ENCODE assay signal across 8 cellular contexts in the genomic region with DNA sequence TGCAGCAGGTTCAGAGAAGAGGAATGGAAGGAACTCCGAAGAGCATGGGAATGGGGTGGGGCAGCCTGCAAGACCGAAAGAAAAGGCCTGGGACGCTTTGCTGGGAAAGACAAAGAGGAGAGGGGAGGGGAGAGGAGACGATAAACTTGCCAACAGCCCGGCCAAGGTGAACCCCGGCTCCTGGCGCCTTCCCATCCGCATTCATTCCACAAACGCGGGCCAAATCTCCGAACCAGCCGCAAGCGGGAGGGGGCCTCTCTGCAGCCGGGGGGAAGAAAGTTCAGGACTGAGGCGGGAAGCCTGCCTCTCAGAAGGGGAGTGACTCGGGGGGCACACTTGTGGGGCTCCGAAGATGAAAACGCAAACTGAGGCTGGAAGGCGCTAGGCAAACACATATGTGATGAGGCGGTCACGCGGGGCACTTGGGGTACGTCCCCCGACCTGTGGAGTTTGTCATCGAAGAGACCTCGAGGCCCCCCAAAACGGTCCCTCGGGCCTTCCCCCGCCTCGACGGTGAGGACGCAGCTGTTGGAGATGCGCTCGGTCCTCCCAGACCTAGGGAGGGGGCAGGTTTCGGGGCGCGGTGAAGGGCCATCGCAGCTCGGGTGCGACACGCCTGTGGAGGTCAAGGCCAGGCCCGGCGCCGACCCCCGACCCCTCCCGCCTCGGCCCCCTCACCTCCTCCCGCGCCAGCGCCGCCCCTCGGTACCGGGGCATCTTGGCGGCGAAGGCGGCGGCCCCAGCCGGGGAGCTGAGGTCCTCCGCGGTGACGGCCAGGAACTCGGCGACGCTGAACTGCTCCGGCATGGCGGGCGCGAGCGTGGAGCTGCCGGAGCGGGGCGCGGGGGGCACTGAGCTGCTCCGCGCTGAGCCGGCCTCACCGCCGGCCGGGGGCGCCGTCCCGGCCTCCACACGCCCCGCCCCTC. TPM values are rescaled to one million over a fixed set of nuclear protein-coding genes. Genes with fewer than 3 reads are reported as not detected.
DNase-seq lines count a peak whose midpoint lies in the region; ATAC-seq and TF ChIP-seq lines count a peak whose summit lies in the region.

A gene (minus strand): TSS at position 853 of the 926 bp plus-strand sequence. CDS start 46 bp downstream, at position 807.

- WGBS in gastroesophageal sphincter (ENCODE audit: low coverage in 1 of 2), 2 donors, result 0% methylated on average over 10 to 20 of the region's 84 CpGs

- peak; percentile 62 to 66 for TF ChIP-seq POLR2A in gastroesophageal sphincter (IDR thresholded peaks at IDR 0.05)

- H3K79me2 ChIP-seq in neural progenitor cell (ENCODE audit: low read depth), result no peaks in the 10 kb centered on the region

- H3K27me3 Mint-ChIP-seq in activated T-cell treated with anti-CD3 and anti-CD28 coated beads, Interleukin-2, amount 50 U/mL, for 4 hours (ENCODE audit: low read depth), result peaks cover 24% of the 10 kb centered on the region
- peaks cover 16% of the 10 kb centered on the region for H3K27me3 Mint-ChIP-seq in neural progenitor cell (ENCODE audit: insufficient read depth, low read depth)

- peak within 1 kb of the TSS; percentile 93 for H3K4me2 ChIP-seq in neural progenitor cell

- peak within 1 kb of the TSS; percentile 80 for H3K4me3 Mint-ChIP-seq in activated T-cell treated with anti-CD3 and anti-CD28 coated beads, Interleukin-2, amount 50 U/mL, for 4 hours
- peak within 1 kb of the TSS; percentile 93 for H3K4me3 Mint-ChIP-seq in neural progenitor cell

- H3K4me3 ChIP-seq in HL-60 (replicated peaks; ENCODE audit: insufficient read depth, low read length) (peak within 1 kb of the TSS; percentile 43), gastroesophageal sphincter (peak within 1 kb of the TSS; percentile 82 to 95), neural progenitor cell (peak within 1 kb of the TSS; percentile 76)

- no peaks in the 10 kb centered on the region for H3K9me3 ChIP-seq in gastroesophageal sphincter
- no peaks in the 10 kb centered on the region for H3K9me3 ChIP-seq in neural progenitor cell (ENCODE audit: low read depth)

- H3K4me1 ChIP-seq in gastroesophageal sphincter, result peaks cover 0 to 60% (median 24%) of the 10 kb centered on the region in 3 donors
- H3K4me1 ChIP-seq in neural progenitor cell, result peaks cover 10% of the 10 kb centered on the region

- peak; percentile 71 to 76 for ATAC-seq in activated T-cell treated with anti-CD3 and anti-CD28 coated beads, Interleukin-2, amount 50 U/mL, for 4 hours
- ATAC-seq in gastroesophageal sphincter, result peak; percentile 0
- ATAC-seq in GM21360 (IDR thresholded peaks at IDR 0.05; ENCODE audit: unreplicated experiment), result no peak
- ATAC-seq in HG02759 (IDR thresholded peaks at IDR 0.05; ENCODE audit: unreplicated experiment), result no peak

- H3K9ac ChIP-seq in neural progenitor cell, result no peak within 1 kb of the TSS

- H3K27ac Mint-ChIP-seq in neural progenitor cell, result peak within 1 kb of the TSS; percentile 79

- H3K27me3 ChIP-seq in HL-60 (ENCODE audit: insufficient read depth, poor library complexity, severe bottlenecking) (peaks cover 49% of the 10 kb centered on the region), gastroesophageal sphincter (no peaks in the 10 kb centered on the region), neural progenitor cell (peaks cover 55% of the 10 kb centered on the region)

- H3K4me1 Mint-ChIP-seq in activated T-cell treated with anti-CD3 and anti-CD28 coated beads, Interleukin-2, amount 50 U/mL, for 4 hours (ENCODE audit: low read depth), result peaks cover 17% of the 10 kb centered on the region
- peaks cover 56% of the 10 kb centered on the region for H3K4me1 Mint-ChIP-seq in neural progenitor cell

- peaks cover 11% of the 10 kb centered on the region for H4K20me1 ChIP-seq in neural progenitor cell (ENCODE audit: low read depth)

- H2AFZ ChIP-seq in neural progenitor cell (replicated peaks), result peak within 1 kb of the TSS; percentile 98

- H3K36me3 ChIP-seq in gastroesophageal sphincter (no peaks in the 10 kb centered on the region), neural progenitor cell (no peaks in the 10 kb centered on the region)

- H3K36me3 Mint-ChIP-seq in activated T-cell treated with anti-CD3 and anti-CD28 coated beads, Interleukin-2, amount 50 U/mL, for 4 hours (ENCODE audit: insufficient read depth), result no peaks in the 10 kb centered on the region
- H3K36me3 Mint-ChIP-seq in neural progenitor cell, result peaks cover 3% of the 10 kb centered on the region

- DNase-seq in D341Med (ENCODE audit: low spot score) (peak; percentile 46), HL-60 (ENCODE audit: low read depth in 1 of 2, low spot score in 1 of 2) (no peak), neural progenitor cell (ENCODE audit: low spot score) (peak; percentile 54), NCI-H1436 (lab: John Stamatoyannopoulos, UW) (no peak)
- peak; percentile 11 for DNase-seq in activated T-cell treated with anti-CD3 and anti-CD28 coated beads, Interleukin-2, amount 50 U/mL, for 4 hours

- H3K27ac ChIP-seq in HL-60 (replicated peaks) (no peak within 1 kb of the TSS), gastroesophageal sphincter (peak within 1 kb of the TSS; percentile 82 to 97 (median 96)), neural progenitor cell (no peak within 1 kb of the TSS)

- TF ChIP-seq CTCF in HL-60 (IDR thresholded peaks at IDR 0.05; ENCODE audit: insufficient read depth, low read length), result no peak
- peak in 3 of 4 experiments; percentile 18 to 50 (median 30) for TF ChIP-seq CTCF in gastroesophageal sphincter (IDR thresholded peaks at IDR 0.05)
- peak; percentile 32 for TF ChIP-seq CTCF in neural progenitor cell (IDR thresholded peaks at IDR 0.05)

- TF ChIP-seq EP300 in gastroesophageal sphincter (IDR thresholded peaks at IDR 0.05), result no peak

- H3F3A ChIP-seq in neural progenitor cell (ENCODE audit: low read depth), result peaks cover 27% of the 10 kb centered on the region

- no peaks in the 10 kb centered on the region for H3K9me3 Mint-ChIP-seq in activated T-cell treated with anti-CD3 and anti-CD28 coated beads, Interleukin-2, amount 50 U/mL, for 4 hours
- H3K9me3 Mint-ChIP-seq in neural progenitor cell, result no peaks in the 10 kb centered on the region

RNA-seq across cellular contexts. Expression of the gene that starts here (rescaled TPM):
- under 1 TPM; 0.49 to 0.90 (median 0.66) TPM for total RNA-seq in activated T-cell treated with anti-CD3 and anti-CD28 coated beads, Interleukin-2, amount 50 U/mL, for 4 hours
- total RNA-seq in gastroesophageal sphincter, result 10 to 100 TPM; 21.3 to 37.7 (median 31.0) TPM
- 3.9 and 8.7 TPM in 2 replicates for total RNA-seq in neural progenitor cell (ENCODE audit: low replicate concordance)

Comparison
In these comparisons a context has a peak if more than half of its experiments do, and no peak if none do; other contexts are left out.
1. Peak in DNase-seq and ATAC-seq in activated T-cell treated with anti-CD3 and anti-CD28 coated beads, Interleukin-2, amount 50 U/mL, for 4 hours; RNA of the gene not detected or under 1 TPM.
2. DNase-seq: peak in D341Med (single experiment) and neural progenitor cell (single experiment); none in HL-60 (0 of 2) and NCI-H1436 (single experiment).
3. H3K27ac ChIP-seq: peak in gastroesophageal sphincter (4 of 4); none in HL-60 (single experiment) and neural progenitor cell (single experiment).
4. Peak in every context shown above with its lines, with median percentiles within 50 percentile points of each other: H3K4me3 ChIP-seq.